Comparison of ENCODE assay signal across 8 cellular contexts in genomic region chr7:154953006-154953684, GRCh38. TPM values are rescaled to one million over a fixed set of nuclear protein-coding genes. Genes with fewer than 3 reads are reported as not detected.
DNase-seq lines count a peak whose midpoint lies in the region; ATAC-seq and TF ChIP-seq lines count a peak whose summit lies in the region.

No MANE protein-coding gene starts in this region.

- no peaks in the 10 kb centered on the region for H3K9me3 Mint-ChIP-seq in activated naive CD4-positive, alpha-beta T cell treated with anti-CD3 and anti-CD28 coated beads, Interleukin-2, amount 50 U/mL, for 72 hours

- peak; percentile 51 for ATAC-seq in GM21619 (IDR thresholded peaks at IDR 0.05; ENCODE audit: unreplicated experiment)
- peak; percentile 50 to 64 for ATAC-seq in activated naive CD4-positive, alpha-beta T cell treated with anti-CD3 and anti-CD28 coated beads, Interleukin-2, amount 50 U/mL, for 72 hours
- no peak for ATAC-seq in GM19395 (IDR thresholded peaks at IDR 0.05; ENCODE audit: unreplicated experiment)

- no peak overlapping the region for H3K27ac Mint-ChIP-seq in activated naive CD4-positive, alpha-beta T cell treated with anti-CD3 and anti-CD28 coated beads, Interleukin-2, amount 50 U/mL, for 72 hours

- no peak overlapping the region for H3K27ac ChIP-seq in RWPE1

- H3K36me3 Mint-ChIP-seq in activated naive CD4-positive, alpha-beta T cell treated with anti-CD3 and anti-CD28 coated beads, Interleukin-2, amount 50 U/mL, for 72 hours, result peaks cover 0 to 16% of the 10 kb centered on the region in 2 donors

- CTCF ChIA-PET in RWPE1 (lab: Yijun Ruan, JAX), result no interaction called here

- POLR2A ChIA-PET in RWPE1 (lab: Yijun Ruan, JAX; ENCODE audit: low non-redundant PET), result no interaction called here

- DNase-seq in AML-193 (lab: John Stamatoyannopoulos, UW) (peak; percentile 16 to 37), RWPE1 (ENCODE audit: low spot score) (no peak), iPS DF 19.7 (ENCODE audit: low read depth, low spot score) (peak; percentile 52), mesenteric fat pad (ENCODE audit: low spot score) (no peak)
- DNase-seq in activated naive CD4-positive, alpha-beta T cell treated with anti-CD3 and anti-CD28 coated beads, Interleukin-2, amount 50 U/mL, for 72 hours (ENCODE audit: low spot score in 2 of 2), result peak in 1 of 2 donors; percentile 77
- DNase-seq in stimulated activated CD4-positive, alpha-beta T cell treated with anti-CD3 and anti-CD28 coated beads, Interleukin-2, amount 100 ng/mL, for 24 hours, result peak; percentile 77 to 79

- TF ChIP-seq CTCF in RWPE1 (conservative IDR thresholded peaks at IDR 0.05; ENCODE audit: low read depth), result peak; percentile 70

RNA-seq across cellular contexts. Expression of gene PAXIP1, which starts 49.8 kb away (rescaled TPM):
- total RNA-seq in activated naive CD4-positive, alpha-beta T cell treated with anti-CD3 and anti-CD28 coated beads, Interleukin-2, amount 50 U/mL, for 72 hours, result 10 to 100 TPM; 28.5 to 31.4 TPM
- total RNA-seq in mesenteric fat pad, result 9.1 TPM

Comparison
In these comparisons a context has a peak if more than half of its experiments do, and no peak if none do; other contexts are left out.
1. DNase-seq: peak in AML-193 (2 of 2), iPS DF 19.7 (single experiment) and stimulated activated CD4-positive, alpha-beta T cell treated with anti-CD3 and anti-CD28 coated beads, Interleukin-2, amount 100 ng/mL, for 24 hours (2 of 2); none in RWPE1 (single experiment) and mesenteric fat pad (single experiment).